Comparison of ENCODE assay signal across 29 cellular contexts in genomic region chr9:110575952-110576351, GRCh38. TPM values are rescaled to one million over a fixed set of nuclear protein-coding genes. Genes with fewer than 3 reads are reported as not detected.
DNase-seq lines count a peak whose midpoint lies in the region; ATAC-seq and TF ChIP-seq lines count a peak whose summit lies in the region.
"Had no signal": no experiment of that assay in that cellular context is flagged by ENCODE, and none has a peak within 500 bp of the region (broad histone marks: within the 10 kb centered on the region; RNA-seq: fewer than 3 reads in every experiment).

No MANE protein-coding gene starts in this region.

- ATAC-seq in RWPE2 (ENCODE audit: low read depth) = no peak
- ATAC-seq in psoas muscle = no peak
- ATAC-seq: GM23338; mucosa of descending colon; natural killer cell treated with Interleukin-12 subunit alpha and Interleukin-12 subunit beta and Interleukin-15 and Interleukin-18, amount 100 ng/mL, for 72 hours; PC-3; stimulated activated naive B cell treated with anti-CD40 and anti-IgM and Interleukin-4, amounts not matched to agents 10 μg/mL and 1 μg/mL and 100 μg/mL, for 72 hours had no signal

- no peaks in the 10 kb centered on the region for H3K36me3 ChIP-seq in RWPE2 (ENCODE audit: low read depth)
- no peaks in the 10 kb centered on the region for H3K36me3 ChIP-seq in psoas muscle (ENCODE audit: insufficient read depth in 1 of 2, low read depth in 1 of 2)
- H3K36me3 ChIP-seq: sigmoid colon, WERI-Rb-1 had no signal

- H3K27me3 ChIP-seq in RWPE2 (ENCODE audit: insufficient read depth, poor library complexity, severe bottlenecking) (no peaks in the 10 kb centered on the region), psoas muscle (ENCODE audit: insufficient read depth in 3 of 3, low read length in 2 of 3) (peaks cover 3 to 35% (median 10%) of the 10 kb centered on the region in 3 donors)

- no peaks in the 10 kb centered on the region for H3K9me3 ChIP-seq in RWPE2 (ENCODE audit: severe bottlenecking)
- no peaks in the 10 kb centered on the region for H3K9me3 ChIP-seq in psoas muscle
- H3K9me3 ChIP-seq: mucosa of descending colon, sigmoid colon had no signal

- H3K4me3 ChIP-seq in RWPE2 (ENCODE audit: severe bottlenecking) = no peak overlapping the region
- peak overlapping the region; percentile 62 for H3K4me3 ChIP-seq in psoas muscle
- H3K4me3 ChIP-seq: GM23338, mucosa of descending colon had no signal

- H3K4me1 ChIP-seq in RWPE2 (ENCODE audit: insufficient read depth, poor library complexity, severe bottlenecking) = peaks cover 28% of the 10 kb centered on the region
- no peaks in the 10 kb centered on the region for H3K4me1 ChIP-seq in psoas muscle
- H3K4me1 ChIP-seq: parathyroid adenoma had no signal

- DNase-seq in EH (ENCODE audit: low read depth) (peak; percentile 27), RWPE2 (ENCODE audit: low spot score) (no peak), fibroblast of peridontal ligament (ENCODE audit: extremely low read depth) (peak; percentile 54), psoas muscle (no peak), COR-L47 (lab: John Stamatoyannopoulos, UW) (no peak), foreskin melanocyte (no peak), amniotic stem cell (lab: John Stamatoyannopoulos, UW) (no peak)
- no peak for DNase-seq in activated naive CD4-positive, alpha-beta T cell (lab: John Stamatoyannopoulos, UW)
- DNase-seq: activated gamma-delta T cell treated with Interleukin-2 at 50 U/mL for 16 hours; activated T-cell treated with anti-CD3 and anti-CD28 coated beads, Interleukin-2, amount 50 U/mL, for 1 hour; effector CD4-positive, alpha-beta T cell; erythroblast; HFFc6; mucosa of descending colon; NCI-H1092 treated with DMSO at 0.1 percent for 48 hours; NCI-H187; NCI-H524 treated with DMSO at 0.1 percent for 48 hours; PC-3; SHP77; sigmoid colon; stimulated activated CD4-positive, alpha-beta T cell treated with anti-CD3 and anti-CD28 coated beads, Interleukin-15, amount 100 ng/mL, for 24 hours; stimulated activated naive B cell treated with anti-CD40 and anti-IgM and Interleukin-4, amounts not matched to agents 10 μg/mL and 1 μg/mL and 100 μg/mL, for 72 hours; T-helper 9 cell; WERI-Rb-1 had no signal

- intact Hi-C loops in psoas muscle (cut with DNase I) = no loop called here

- no peak for TF ChIP-seq CTCF in RWPE2 (IDR thresholded peaks at IDR 0.05; ENCODE audit: poor library complexity, severe bottlenecking)
- TF ChIP-seq CTCF in psoas muscle (IDR thresholded peaks at IDR 0.05) = no peak

- H3K27ac ChIP-seq in RWPE2 (ENCODE audit: poor library complexity, severe bottlenecking) = peak overlapping the region; percentile 29
- no peak overlapping the region for H3K27ac ChIP-seq in psoas muscle
- H3K27ac ChIP-seq: parathyroid adenoma, sigmoid colon, WERI-Rb-1 had no signal

RNA-seq across cellular contexts. Expression of gene SVEP1, which starts 3.6 kb away (rescaled TPM):
- 10 to 100 TPM in 3 of 4 donors, 1 to 10 TPM in 1; 5.5 to 16.3 (median 13.5) TPM for total RNA-seq in psoas muscle
- 1 to 10 TPM in 2 of 3 donors, under 1 TPM in 1; 0.78 to 1.9 (median 1.0) TPM for polyA plus RNA-seq in psoas muscle
- total RNA-seq: activated CD4-positive, alpha-beta T cell treated with anti-CD3 and anti-CD28 coated beads, Interleukin-2, amount 10 ng/mL, durations not matched to agents 24 days and 14 days; activated CD8-positive, alpha-beta memory T cell treated with anti-CD3 and anti-CD28 coated beads for 36 hours; natural killer cell treated with Interleukin-12 subunit alpha and Interleukin-12 subunit beta and Interleukin-15 and Interleukin-18, amount 100 ng/mL, for 72 hours had no signal

Comparison
In these comparisons a context has a peak if more than half of its experiments do, and no peak if none do; other contexts are left out.
1. DNase-seq: peak in EH (single experiment) and fibroblast of peridontal ligament (single experiment); none in RWPE2 (single experiment), psoas muscle (0 of 2), activated naive CD4-positive, alpha-beta T cell (0 of 4), COR-L47 (single experiment), foreskin melanocyte (single experiment) and amniotic stem cell (single experiment).